Comparison of ENCODE assay signal across 11 cellular contexts in the genomic region with DNA sequence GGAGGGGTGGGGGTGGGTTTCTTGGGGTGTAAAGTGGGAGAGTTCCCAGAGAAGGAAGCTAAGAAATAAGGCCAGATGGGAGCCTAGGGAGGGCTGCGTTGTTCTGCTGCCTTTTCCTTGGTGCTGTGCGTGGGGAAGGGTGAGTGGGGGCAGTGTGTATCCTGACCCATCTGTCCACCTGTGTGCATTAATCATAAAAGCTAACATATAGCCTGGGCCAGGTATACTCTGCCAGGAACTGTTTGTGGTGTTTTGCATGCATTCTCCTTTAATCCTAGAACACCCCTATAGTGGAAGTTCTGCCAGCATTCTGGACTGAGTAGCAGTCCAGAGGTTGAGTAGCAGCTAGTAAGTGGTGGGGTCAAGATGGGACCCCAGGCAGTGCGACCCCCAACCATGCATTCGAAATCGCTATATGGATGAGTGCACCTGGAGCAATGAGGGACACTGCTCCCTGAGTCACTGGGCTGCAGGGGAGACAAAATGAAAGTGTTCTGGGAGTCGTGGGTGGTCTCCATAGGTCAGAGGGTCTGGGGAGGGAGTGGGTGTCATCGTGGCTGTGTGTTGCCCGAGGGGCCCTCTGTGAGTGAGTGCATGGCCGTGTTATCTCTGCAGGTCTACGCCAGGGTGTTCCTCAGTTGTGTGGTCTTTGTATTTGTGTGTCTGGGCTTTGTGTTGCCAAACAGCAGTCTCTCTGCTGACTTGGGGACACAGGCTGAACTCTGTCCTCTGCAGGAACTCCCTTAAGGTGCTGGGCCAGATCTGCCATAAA. TPM values are rescaled to one million over a fixed set of nuclear protein-coding genes. Genes with fewer than 3 reads are reported as not detected.
DNase-seq lines count a peak whose midpoint lies in the region; ATAC-seq, FAIRE-seq and TF ChIP-seq lines count a peak whose summit lies in the region.
"Had no signal": no experiment of that assay in that cellular context is flagged by ENCODE, and none has a peak within 500 bp of the region (broad histone marks: within the 10 kb centered on the region; RNA-seq: fewer than 3 reads in every experiment).

No MANE protein-coding gene starts in this region.

- no peaks in the 10 kb centered on the region for H3F3A ChIP-seq in smooth muscle cell (ENCODE audit: low read depth)

- CTCF ChIA-PET in mammary epithelial cell (lab: Charles Lee; ENCODE audit: low non-redundant PET) = no interaction called here

- H3K36me3 Mint-ChIP-seq in activated T-helper 17 cell treated with anti-CD3 and anti-CD28 coated beads, Interleukin-2, amount 50 U/mL, for 72 hours (ENCODE audit: low read depth) = no peaks in the 10 kb centered on the region

- H3K4me3 ChIP-seq in mammary epithelial cell (replicated peaks in 1 of 3; ENCODE audit: insufficient read depth in 1 of 3, low read depth in 2 of 3, low read length in 3 of 3) (peak overlapping the region; percentile 84 to 91 (median 86)), smooth muscle cell (peak overlapping the region; percentile 91)

- no peak overlapping the region for H3K27ac Mint-ChIP-seq in activated T-helper 17 cell treated with anti-CD3 and anti-CD28 coated beads, Interleukin-2, amount 50 U/mL, for 72 hours

- 48% methylated on average over 7 of the region's 10 CpGs for WGBS in mammary epithelial cell (ENCODE audit: low coverage, missing lambda C conversion rate)
- WGBS in smooth muscle cell (ENCODE audit: low lambda C conversion rate) = 23% methylated on average over 10 of the region's 10 CpGs

- DNase-seq in HTR-8/SVneo (ENCODE audit: insufficient read length, low spot score) (no peak), mammary epithelial cell (no peak), left kidney (ENCODE audit: low read depth, low spot score) (peak; percentile 46), smooth muscle cell (lab: John Stamatoyannopoulos, UW; ENCODE audit: unreplicated experiment) (no peak), midbrain (lab: John Stamatoyannopoulos, UW) (no peak), hypothalamus (lab: John Stamatoyannopoulos, UW) (no peak), left lobe of liver (ENCODE audit: low spot score) (no peak)
- DNase-seq: activated naive CD4-positive, alpha-beta T cell; kidney glomerular epithelial cell; stimulated activated CD8-positive, alpha-beta memory T cell treated with anti-CD3 and anti-CD28 coated beads, Interleukin-4, amount 100 ng/mL, for 48 hours had no signal

- H3K9me3 ChIP-seq in mammary epithelial cell (replicated peaks; ENCODE audit: insufficient read depth, low read length) = no peaks in the 10 kb centered on the region
- no peaks in the 10 kb centered on the region for H3K9me3 ChIP-seq in smooth muscle cell (replicated peaks; ENCODE audit: low read depth)

- no peak for ATAC-seq in activated T-helper 17 cell treated with anti-CD3 and anti-CD28 coated beads, Interleukin-2, amount 50 U/mL, for 72 hours (replicated peaks)
- ATAC-seq in left lobe of liver = no peak

- in situ Hi-C loops in mammary epithelial cell (cut with MboI; ENCODE audit: low sequenced_read_pairs in 2 of 2) = no loop called here

- dilution Hi-C loops in mammary epithelial cell (cut with HindIII; ENCODE audit: low sequenced_read_pairs) = no loop called here

- no peaks in the 10 kb centered on the region for H3K27me3 ChIP-seq in mammary epithelial cell (ENCODE audit: insufficient read depth, low read length)
- H3K27me3 ChIP-seq in smooth muscle cell (ENCODE audit: low read depth) = no peaks in the 10 kb centered on the region

- H3K9ac ChIP-seq in mammary epithelial cell (ENCODE audit: insufficient read depth, low read length) (peak overlapping the region; percentile 3), smooth muscle cell (ENCODE audit: low read depth) (no peak overlapping the region)

- H3K79me2 ChIP-seq in mammary epithelial cell (ENCODE audit: insufficient read depth, low read length) = peaks cover 63% of the 10 kb centered on the region
- peaks cover 36% of the 10 kb centered on the region for H3K79me2 ChIP-seq in smooth muscle cell (ENCODE audit: low read depth)

- no peaks in the 10 kb centered on the region for H3K36me3 ChIP-seq in mammary epithelial cell (ENCODE audit: insufficient read depth, low read length)
- no peaks in the 10 kb centered on the region for H3K36me3 ChIP-seq in smooth muscle cell (ENCODE audit: low read depth)

- H3K27ac ChIP-seq in mammary epithelial cell (ENCODE audit: insufficient read depth, low read depth, low read length) (no peak overlapping the region), smooth muscle cell (ENCODE audit: low read depth) (no peak overlapping the region)

- no peaks in the 10 kb centered on the region for H3K9me3 Mint-ChIP-seq in activated T-helper 17 cell treated with anti-CD3 and anti-CD28 coated beads, Interleukin-2, amount 50 U/mL, for 72 hours

- peaks cover 20% of the 10 kb centered on the region for H3K27me3 Mint-ChIP-seq in activated T-helper 17 cell treated with anti-CD3 and anti-CD28 coated beads, Interleukin-2, amount 50 U/mL, for 72 hours

- H3K4me2 ChIP-seq in mammary epithelial cell (ENCODE audit: insufficient read depth, low read depth, low read length) (peak overlapping the region; percentile 81), smooth muscle cell (peak overlapping the region; percentile 92)

- no TSS peak for BruUV-seq in mammary epithelial cell (replicated peaks; lab: Mats Ljungman, UMichigan)

- no peak overlapping the region for H3K4me3 Mint-ChIP-seq in activated T-helper 17 cell treated with anti-CD3 and anti-CD28 coated beads, Interleukin-2, amount 50 U/mL, for 72 hours

- H4K20me1 ChIP-seq in mammary epithelial cell (ENCODE audit: insufficient read depth, low read length) = no peaks in the 10 kb centered on the region
- peaks cover 52% of the 10 kb centered on the region for H4K20me1 ChIP-seq in smooth muscle cell (ENCODE audit: low read depth)

- H3K4me1 Mint-ChIP-seq in activated T-helper 17 cell treated with anti-CD3 and anti-CD28 coated beads, Interleukin-2, amount 50 U/mL, for 72 hours = peaks cover 5% of the 10 kb centered on the region

- no peak overlapping the region for H2AFZ ChIP-seq in mammary epithelial cell (ENCODE audit: low read depth, low read length)
- no peak overlapping the region for H2AFZ ChIP-seq in smooth muscle cell (ENCODE audit: low read depth)

- peak; percentile 69 for FAIRE-seq in HTR-8/SVneo (lab: Jason Lieb, UNC)

- H3K4me1 ChIP-seq in mammary epithelial cell (ENCODE audit: insufficient read depth, low read length) = peaks cover 32% of the 10 kb centered on the region
- peaks cover 27% of the 10 kb centered on the region for H3K4me1 ChIP-seq in smooth muscle cell (ENCODE audit: low read depth)

- TF ChIP-seq CTCF in mammary epithelial cell (conservative IDR thresholded peaks at IDR 0.05 in 1 of 2, IDR thresholded peaks at IDR 0.05 in 1 of 2; ENCODE audit: extremely low read depth in 1 of 2, insufficient read depth in 1 of 2, low read depth in 1 of 2, low read length in 2 of 2) = no peak
- TF ChIP-seq CTCF in smooth muscle cell (IDR thresholded peaks at IDR 0.05; ENCODE audit: borderline replicate concordance, insufficient read depth, poor library complexity, severe bottlenecking) = no peak

- intact Hi-C loops in mammary epithelial cell (cut with micrococcal nuclease) = loop anchor here (5.0 kb wide), 1 partner anchor 64 kb away; a partner anchor contains a TSS

RNA-seq across cellular contexts. Expression of a gene that starts 1.3 kb away (rescaled TPM):
- 10 to 100 TPM; 54.3 to 66.5 TPM for total RNA-seq in mammary epithelial cell
- 28.4 TPM for polyA plus RNA-seq in mammary epithelial cell
- polyA minus RNA-seq in mammary epithelial cell = 222 TPM
- total RNA-seq in smooth muscle cell = 44.5 and 49.4 TPM in 2 replicates
- 53.6 and 56.1 TPM in 2 replicates for polyA plus RNA-seq in smooth muscle cell
- 1 to 10 TPM; 3.4 to 5.9 TPM for total RNA-seq in activated T-helper 17 cell treated with anti-CD3 and anti-CD28 coated beads, Interleukin-2, amount 50 U/mL, for 72 hours
- total RNA-seq in left lobe of liver = 23.1 TPM

RNA-seq across cellular contexts. Expression of a gene that starts 13.3 kb away (rescaled TPM):
- 10 to 100 TPM in 1 of 2 donors, 1 to 10 TPM in 1; 8.3 to 13.2 TPM for total RNA-seq in mammary epithelial cell
- polyA plus RNA-seq in mammary epithelial cell = 5.0 TPM
- 6.7 TPM for polyA minus RNA-seq in mammary epithelial cell
- 16.5 and 19.4 TPM in 2 replicates for total RNA-seq in smooth muscle cell
- 19.1 and 26.4 TPM in 2 replicates for polyA plus RNA-seq in smooth muscle cell
- total RNA-seq in activated T-helper 17 cell treated with anti-CD3 and anti-CD28 coated beads, Interleukin-2, amount 50 U/mL, for 72 hours = 10 to 100 TPM in 1 of 2 donors, 1 to 10 TPM in 1; 5.9 to 14.8 TPM
- total RNA-seq in left lobe of liver = 23.8 TPM

RNA-seq across cellular contexts. Expression of a gene that starts 29.1 kb away (rescaled TPM):
- total RNA-seq in mammary epithelial cell (10 to 100 TPM; 10.2 to 36.8 TPM), smooth muscle cell (33.5 and 55.8 TPM in 2 replicates), left lobe of liver (25.2 TPM)
- polyA plus RNA-seq in mammary epithelial cell (47.4 TPM), smooth muscle cell (70.7 and 71.5 TPM in 2 replicates)
- 29.8 TPM for polyA minus RNA-seq in mammary epithelial cell
- total RNA-seq in activated T-helper 17 cell treated with anti-CD3 and anti-CD28 coated beads, Interleukin-2, amount 50 U/mL, for 72 hours = 10 to 100 TPM; 24.6 to 45.2 TPM

RNA-seq across cellular contexts. Expression of a gene that starts 32.9 kb away (rescaled TPM):
- total RNA-seq in mammary epithelial cell (not detected), smooth muscle cell (not detected in 2 replicates), left lobe of liver (0.45 TPM)
- polyA plus RNA-seq in mammary epithelial cell (not detected), smooth muscle cell (0.23 and 1.3 TPM in 2 replicates)
- not detected for polyA minus RNA-seq in mammary epithelial cell
- total RNA-seq in activated T-helper 17 cell treated with anti-CD3 and anti-CD28 coated beads, Interleukin-2, amount 50 U/mL, for 72 hours = not detected

RNA-seq across cellular contexts. Expression of a gene that starts 36.0 kb away (rescaled TPM):
- total RNA-seq in mammary epithelial cell (under 1 TPM; 0.33 to 0.42 TPM), smooth muscle cell (1.1 TPM in 1 of 2 replicates, not detected in the other), left lobe of liver (0.55 TPM)
- polyA plus RNA-seq in mammary epithelial cell (0.10 TPM), smooth muscle cell (0.41 and 0.69 TPM in 2 replicates)
- polyA minus RNA-seq in mammary epithelial cell = not detected
- 1 to 10 TPM; 2.0 to 2.5 TPM for total RNA-seq in activated T-helper 17 cell treated with anti-CD3 and anti-CD28 coated beads, Interleukin-2, amount 50 U/mL, for 72 hours
